Comparison of ENCODE assay signal across 17 cellular contexts in genomic region chr4:57091657-57092162, GRCh38. TPM values are rescaled to one million over a fixed set of nuclear protein-coding genes. Genes with fewer than 3 reads are reported as not detected.
DNase-seq lines count a peak whose midpoint lies in the region; ATAC-seq, FAIRE-seq and TF ChIP-seq lines count a peak whose summit lies in the region.
"Had no signal": no experiment of that assay in that cellular context is flagged by ENCODE, and none has a peak within 500 bp of the region (broad histone marks: within the 10 kb centered on the region; RNA-seq: fewer than 3 reads in every experiment).

No MANE protein-coding gene starts in this region.

- no peaks in the 10 kb centered on the region for H3K36me3 ChIP-seq in GM23338 (ENCODE audit: insufficient read depth)
- H3K36me3 ChIP-seq in IMR-90 (ENCODE audit: control insufficient read depth, insufficient read depth, low read length) = peaks cover 3% of the 10 kb centered on the region; the same call in 1 of the 2 replicates
- H3K36me3 ChIP-seq in gastroesophageal sphincter = peaks cover 0 to 14% of the 10 kb centered on the region in 2 donors
- no peaks in the 10 kb centered on the region for H3K36me3 ChIP-seq in skeletal muscle tissue (ENCODE audit: control insufficient read depth in 3 of 3, insufficient read depth in 3 of 3, low read length in 3 of 3)
- H3K36me3 ChIP-seq in MM.1S (replicated peaks; ENCODE audit: insufficient read depth, low read length) = no peaks in the 10 kb centered on the region
- H3K36me3 ChIP-seq: colonic mucosa had no signal

- no peak for TF ChIP-seq EP300 in gastroesophageal sphincter (IDR thresholded peaks at IDR 0.05)

- ATAC-seq in GM23338 = peak; percentile 25; the same call in 1 of the 3 replicates
- ATAC-seq in IMR-90 (ENCODE audit: low read depth) = no peak
- ATAC-seq in gastroesophageal sphincter = no peak
- no peak for ATAC-seq in HG03354 (IDR thresholded peaks at IDR 0.05; ENCODE audit: poor library complexity, severe bottlenecking, unreplicated experiment)

- peaks cover 16% of the 10 kb centered on the region for H3K4me1 Mint-ChIP-seq in GM23338
- H3K4me1 Mint-ChIP-seq: B cell had no signal

- POLR2A ChIA-PET in IMR-90 (lab: Charles Lee; ENCODE audit: unreplicated experiment) = no interaction called here

- TF ChIP-seq RAD21 in IMR-90 (IDR thresholded peaks at IDR 0.05; ENCODE audit: low read length) = no peak

- H4K20me1 ChIP-seq in GM23338 (replicated peaks; ENCODE audit: insufficient read depth) (no peaks in the 10 kb centered on the region), IMR-90 (ENCODE audit: insufficient read depth, low read length) (peaks cover 8% of the 10 kb centered on the region; the same call in 1 of the 2 replicates), MM.1S (ENCODE audit: insufficient read depth, low read length) (no peaks in the 10 kb centered on the region)

- no peak overlapping the region for H2AK5ac ChIP-seq in IMR-90 (ENCODE audit: low read depth, low read length)

- H3K9me3 Mint-ChIP-seq in GM23338 = no peaks in the 10 kb centered on the region

- TF ChIP-seq POLR2A in IMR-90 (IDR thresholded peaks at IDR 0.05; ENCODE audit: low read depth, low read length) (no peak), gastroesophageal sphincter (IDR thresholded peaks at IDR 0.05) (no peak)

- in situ Hi-C loops in IMR-90 (cut with MboI; ENCODE audit: low sequenced_read_pairs) = no loop called here

- H3K9me2 ChIP-seq in GM23338 (ENCODE audit: insufficient read depth) (no peaks in the 10 kb centered on the region), MM.1S (replicated peaks; ENCODE audit: insufficient read depth, low read length) (no peaks in the 10 kb centered on the region)

- no peak for TF ChIP-seq CTCF in GM23338 (conservative IDR thresholded peaks at IDR 0.05; ENCODE audit: low read depth in 2 of 2)
- no peak for TF ChIP-seq CTCF in IMR-90 (conservative IDR thresholded peaks at IDR 0.05; ENCODE audit: low read depth, low read length)
- TF ChIP-seq CTCF in gastroesophageal sphincter (IDR thresholded peaks at IDR 0.05) = no peak
- no peak for TF ChIP-seq CTCF in MM.1S (IDR thresholded peaks at IDR 0.05; ENCODE audit: low read length)

- no peak overlapping the region for H3K23ac ChIP-seq in IMR-90 (ENCODE audit: low read depth, low read length)

- no peaks in the 10 kb centered on the region for H3K27me3 Mint-ChIP-seq in GM23338 (ENCODE audit: insufficient read depth, low read depth, poor library complexity)

- peaks cover 32 to 67% of the 10 kb centered on the region in 2 experiments for H3K79me1 ChIP-seq in IMR-90 (ENCODE audit: low read depth in 1 of 2, low read length in 2 of 2)

- FAIRE-seq in HTR-8/SVneo (lab: Jason Lieb, UNC) = no peak

- intact Hi-C loops in IMR-90 (cut with micrococcal nuclease) = no loop called here

- CTCF ChIA-PET in IMR-90 (lab: Yijun Ruan, JAX) = no interaction called here

- H3K9ac ChIP-seq in IMR-90 (ENCODE audit: low read depth, low read length) (no peak overlapping the region), skeletal muscle tissue (ENCODE audit: low read depth in 1 of 3, low read length in 3 of 3) (no peak overlapping the region), MM.1S (ENCODE audit: low read length) (no peak overlapping the region)
- H3K9ac ChIP-seq: KMS-11 had no signal

- no peak overlapping the region for H4K5ac ChIP-seq in IMR-90 (ENCODE audit: low read depth, low read length)

- H3K4me3 Mint-ChIP-seq in GM23338 = no peak overlapping the region; the same call in 1 of the 3 replicates
- H3K4me3 Mint-ChIP-seq: B cell had no signal

- no peak overlapping the region for H4K8ac ChIP-seq in IMR-90 (ENCODE audit: low read depth in 2 of 2, low read length in 2 of 2)

- H4K91ac ChIP-seq in IMR-90 (ENCODE audit: insufficient read depth, low read depth, low read length) = no peak overlapping the region

- WGBS in IMR-90 (ENCODE audit: extremely low coverage in 2 of 2, insufficient read length in 1 of 2), 2 experiments = no CpG with 5 or more reads among the region's 3 CpGs
- 41 to 56% methylated on average over 3 of the region's 3 CpGs for WGBS in gastroesophageal sphincter (ENCODE audit: low coverage in 1 of 2), 2 donors

- H3K9me1 ChIP-seq in IMR-90 (ENCODE audit: insufficient read depth, low read length) = peaks cover 15% of the 10 kb centered on the region

- no peak overlapping the region for H3K27ac Mint-ChIP-seq in GM23338
- H3K27ac Mint-ChIP-seq: B cell had no signal

- H3K27me3 ChIP-seq in GM23338 (ENCODE audit: insufficient read depth) (no peaks in the 10 kb centered on the region), IMR-90 (ENCODE audit: control insufficient read depth, insufficient read depth, low read length) (no peaks in the 10 kb centered on the region), gastroesophageal sphincter (no peaks in the 10 kb centered on the region), skeletal muscle tissue (ENCODE audit: control insufficient read depth in 3 of 3, insufficient read depth in 3 of 3, low read length in 3 of 3) (no peaks in the 10 kb centered on the region), MM.1S (replicated peaks; ENCODE audit: insufficient read depth, low read length) (no peaks in the 10 kb centered on the region)
- H3K27me3 ChIP-seq: colonic mucosa, testis had no signal

- no peaks in the 10 kb centered on the region for H3K9me3 ChIP-seq in IMR-90 (ENCODE audit: control insufficient read depth, insufficient read depth, low read length)
- no peaks in the 10 kb centered on the region for H3K9me3 ChIP-seq in gastroesophageal sphincter
- H3K9me3 ChIP-seq in skeletal muscle tissue (ENCODE audit: control insufficient read depth in 3 of 3, low read length in 3 of 3) = no peaks in the 10 kb centered on the region
- no peaks in the 10 kb centered on the region for H3K9me3 ChIP-seq in MM.1S (replicated peaks; ENCODE audit: insufficient read depth, low read length)
- H3K9me3 ChIP-seq: colonic mucosa, testis had no signal

- dilution Hi-C loops in IMR-90 (cut with HindIII; ENCODE audit: low sequenced_read_pairs, unreplicated experiment) = no loop called here

- no TSS peak for BruUV-seq in IMR-90 (replicated peaks; lab: Mats Ljungman, UMichigan)

- no peak overlapping the region for H2BK15ac ChIP-seq in IMR-90 (ENCODE audit: low read depth, low read length)

- no peaks in the 10 kb centered on the region for H3K36me3 Mint-ChIP-seq in GM23338 (ENCODE audit: low read depth)

- peak; percentile 23 for DNase-seq in GM23338 (ENCODE audit: low spot score)
- DNase-seq in IMR-90 = no peak
- DNase-seq in GM03348 (ENCODE audit: low spot score) = no peak
- DNase-seq in MM.1S = no peak
- DNase-seq in HTR-8/SVneo (ENCODE audit: insufficient read length, low spot score) = no peak
- DNase-seq: activated gamma-delta T cell, Calu3, colonic mucosa, erythroblast, NCI-H1436, NCI-H2227 treated with DMSO at 0.1 percent for 48 hours, testis had no signal

- H2AK9ac ChIP-seq in IMR-90 (replicated peaks; ENCODE audit: low read depth, low read length, poor library complexity) = no peak overlapping the region

- no peak overlapping the region for H3K18ac ChIP-seq in IMR-90 (ENCODE audit: low read depth, low read length)

- no peak overlapping the region for H2BK20ac ChIP-seq in IMR-90 (ENCODE audit: low read depth, low read length)

- H3K27ac ChIP-seq in GM23338 (ENCODE audit: low read depth) (peak overlapping the region; percentile 7), IMR-90 (ENCODE audit: insufficient read depth, low read length) (no peak overlapping the region), gastroesophageal sphincter (peak overlapping the region in 3 of 4 donors; percentile 6 to 59 (median 43)), skeletal muscle tissue (ENCODE audit: low read depth, low read length) (peak overlapping the region; percentile 12), MM.1S (ENCODE audit: low read length) (no peak overlapping the region)
- H3K27ac ChIP-seq: colonic mucosa, KMS-11, testis had no signal

- H3K4me1 ChIP-seq in GM23338 (ENCODE audit: insufficient read depth) (peaks cover 17% of the 10 kb centered on the region), IMR-90 (ENCODE audit: control insufficient read depth, insufficient read depth, low read length) (peaks cover 13% of the 10 kb centered on the region), gastroesophageal sphincter (peaks cover 8 to 63% (median 23%) of the 10 kb centered on the region in 3 donors), skeletal muscle tissue (ENCODE audit: control insufficient read depth in 3 of 3, insufficient read depth in 3 of 3, low read length in 3 of 3) (peaks cover 0 to 9% (median 2%) of the 10 kb centered on the region in 3 donors), MM.1S (ENCODE audit: low read length) (no peaks in the 10 kb centered on the region)
- H3K4me1 ChIP-seq: colonic mucosa had no signal

- no peak overlapping the region for H3K14ac ChIP-seq in IMR-90 (replicated peaks; ENCODE audit: low read depth, low read length)

- H3K79me2 ChIP-seq in GM23338 (replicated peaks; ENCODE audit: insufficient read depth) (no peaks in the 10 kb centered on the region), MM.1S (ENCODE audit: low read length) (no peaks in the 10 kb centered on the region)

- no peak overlapping the region for H3K56ac ChIP-seq in IMR-90 (ENCODE audit: extremely low read depth, insufficient read depth, low read length)

- H2BK5ac ChIP-seq in IMR-90 (ENCODE audit: low read depth, low read length, poor library complexity, severe bottlenecking) = peak overlapping the region; percentile 13

- H3K4ac ChIP-seq in IMR-90 (ENCODE audit: low read depth, low read length) = no peak overlapping the region

- peak overlapping the region; percentile 15; the same call in 1 of the 2 replicates for H3K4me3 ChIP-seq in GM23338
- no peak overlapping the region for H3K4me3 ChIP-seq in IMR-90 (ENCODE audit: insufficient read depth, low read depth, low read length)
- H3K4me3 ChIP-seq in gastroesophageal sphincter = no peak overlapping the region
- H3K4me3 ChIP-seq in skeletal muscle tissue (ENCODE audit: low read length in 3 of 3) = no peak overlapping the region
- no peak overlapping the region for H3K4me3 ChIP-seq in MM.1S (ENCODE audit: low read length)
- H3K4me3 ChIP-seq: colonic mucosa, testis had no signal

- H2BK120ac ChIP-seq in IMR-90 (ENCODE audit: low read depth, low read length) = no peak overlapping the region

- H2AFZ ChIP-seq in GM23338 (no peak overlapping the region), IMR-90 (replicated peaks; ENCODE audit: low read length, poor library complexity) (no peak overlapping the region), MM.1S (ENCODE audit: low read length) (no peak overlapping the region)

- H3K4me2 ChIP-seq in GM23338 (peak overlapping the region; percentile 10), IMR-90 (ENCODE audit: low read depth, low read length) (no peak overlapping the region), MM.1S (ENCODE audit: low read depth, low read length) (no peak overlapping the region)
- H3K4me2 ChIP-seq: KMS-11 had no signal

- H3F3A ChIP-seq in GM23338 (replicated peaks; ENCODE audit: low read depth) (no peaks in the 10 kb centered on the region), MM.1S (ENCODE audit: insufficient read depth, low read length) (no peaks in the 10 kb centered on the region)

RNA-seq across cellular contexts. Expression of gene IGFBP7, which starts 18.5 kb away (rescaled TPM):
- 0.49 TPM in 1 of 2 replicates, not detected in the other for total RNA-seq in GM23338 (2014; rRNA removed; shearing (Covaris generic))
- polyA plus RNA-seq in GM23338 (2016; fragmentation: Nextera tagmentation; extraction: Ambion mirVana) = 7.9 and 13.2 TPM in 2 replicates
- 33.2 and 34.2 TPM in 2 replicates for total RNA-seq in IMR-90 (2012; rRNA removed)
- 267 and 338 TPM in 2 replicates for polyA plus RNA-seq in IMR-90 (2012; rRNA removed)
- 354 and 595 TPM in 2 replicates for polyA plus RNA-seq in IMR-90 (2012; cell fraction: cytosol; rRNA removed)
- 197 and 320 TPM in 2 replicates for polyA plus RNA-seq in IMR-90 (2012; cell fraction: nucleus; rRNA removed; ENCODE audit: low replicate concordance)
- 100 to 1,000 TPM; 478 to 876 (median 798) TPM for total RNA-seq in gastroesophageal sphincter
- total RNA-seq in skeletal muscle tissue = 66.8 TPM
- total RNA-seq: B cell had no signal

Comparison
In these comparisons a context has a peak if more than half of its experiments do, and no peak if none do; other contexts are left out.
1. H3K27ac ChIP-seq: peak in GM23338 (single experiment), gastroesophageal sphincter (3 of 4) and skeletal muscle tissue (single experiment); none in IMR-90 (single experiment) and MM.1S (single experiment).
2. RNA of gene IGFBP7, which starts 18.5 kb away (total RNA-seq): 478 to 876 TPM in gastroesophageal sphincter, 66.8 TPM in skeletal muscle tissue (single experiment) and 33.2 to 34.2 TPM in IMR-90; 0.49 TPM in GM23338; every median in the first group is over 10 times any median in the second.